8 cellular contexts compared by ENCODE assay signal in the genomic region with DNA sequence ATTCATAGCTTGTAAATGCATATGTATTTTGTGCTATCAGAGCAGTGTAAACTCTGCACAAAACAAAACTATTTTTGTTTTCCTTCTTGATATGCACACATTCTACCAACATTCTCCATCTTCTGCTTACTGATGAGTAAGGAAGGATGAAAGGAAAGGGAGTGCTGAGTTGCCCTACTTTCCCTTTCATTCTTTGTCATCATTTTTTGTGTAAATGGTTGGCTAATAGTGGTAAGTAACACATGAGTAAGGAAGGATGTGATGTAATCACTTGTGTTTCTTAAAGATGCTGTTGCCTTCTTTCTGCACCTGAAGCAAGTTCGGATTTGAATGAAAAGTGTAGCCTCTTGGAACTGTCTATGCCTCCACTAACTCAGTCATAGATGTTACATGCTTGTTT. TPM values are rescaled to one million over a fixed set of nuclear protein-coding genes. Genes with fewer than 3 reads are reported as not detected.
DNase-seq lines count a peak whose midpoint lies in the region; ATAC-seq, FAIRE-seq and TF ChIP-seq lines count a peak whose summit lies in the region.

No MANE protein-coding gene starts in this region.

- H3K4me3 ChIP-seq in AG04450 (ENCODE audit: low read depth, low read length) (no peak overlapping the region), mammary epithelial cell (replicated peaks in 1 of 3; ENCODE audit: insufficient read depth in 1 of 3, low read depth in 2 of 3, low read length in 3 of 3) (no peak overlapping the region), GM23338 (no peak overlapping the region)

- FAIRE-seq in HTR-8/SVneo (lab: Jason Lieb, UNC): peak; percentile 4

- H3K79me2 ChIP-seq in mammary epithelial cell (ENCODE audit: insufficient read depth, low read length): peaks cover 20% of the 10 kb centered on the region
- H3K79me2 ChIP-seq in GM23338 (replicated peaks; ENCODE audit: insufficient read depth): peaks cover 82% of the 10 kb centered on the region

- H2AFZ ChIP-seq in mammary epithelial cell (ENCODE audit: low read depth, low read length) (no peak overlapping the region), GM23338 (no peak overlapping the region)

- peaks cover 19% of the 10 kb centered on the region for H3K4me1 ChIP-seq in mammary epithelial cell (ENCODE audit: insufficient read depth, low read length)
- H3K4me1 ChIP-seq in GM23338 (ENCODE audit: insufficient read depth): peaks cover 7% of the 10 kb centered on the region

- H3K4me2 ChIP-seq in mammary epithelial cell (ENCODE audit: insufficient read depth, low read depth, low read length) (no peak overlapping the region), GM23338 (no peak overlapping the region)

- no peak for TF ChIP-seq CTCF in AG04450 (IDR thresholded peaks at IDR 0.05; ENCODE audit: low read depth, low read length)
- TF ChIP-seq CTCF in mammary epithelial cell (conservative IDR thresholded peaks at IDR 0.05 in 1 of 2, IDR thresholded peaks at IDR 0.05 in 1 of 2; ENCODE audit: extremely low read depth in 1 of 2, insufficient read depth in 1 of 2, low read depth in 1 of 2, low read length in 2 of 2): no peak
- TF ChIP-seq CTCF in GM23338 (conservative IDR thresholded peaks at IDR 0.05; ENCODE audit: low read depth in 2 of 2): no peak

- DNase-seq in AG04450 (ENCODE audit: low read depth, low spot score) (peak; percentile 46), HTR-8/SVneo (ENCODE audit: insufficient read length, low spot score) (no peak), mammary epithelial cell (peak; percentile 82), GM23338 (ENCODE audit: low spot score) (no peak), occipital lobe (lab: John Stamatoyannopoulos, UW) (no peak), cardiac septum (ENCODE audit: low spot score) (no peak)
- DNase-seq in NK-92 treated with Interleukin-12 subunit alpha and Interleukin-12 subunit beta, amount 100 ng/mL, for 24 hours (lab: John Stamatoyannopoulos, UW): no peak

- no peak overlapping the region for H3K4me3 Mint-ChIP-seq in GM23338

- WGBS in mammary epithelial cell (ENCODE audit: low coverage, missing lambda C conversion rate): 80% methylated on average over 1 of the region's 1 CpG

- no peaks in the 10 kb centered on the region for H3F3A ChIP-seq in GM23338 (replicated peaks; ENCODE audit: low read depth)

- H3K27ac ChIP-seq in AG04450 (ENCODE audit: low read depth, low read length) (no peak overlapping the region), mammary epithelial cell (ENCODE audit: insufficient read depth, low read depth, low read length) (no peak overlapping the region), GM23338 (ENCODE audit: low read depth) (no peak overlapping the region)

- POLR2A ChIA-PET in AG04450 (lab: Yijun Ruan, JAX): interaction anchor here (0.6 kb wide), 1 partner anchor 159 kb away, joined by 4 read pairs; no protein-coding TSS in a partner anchor

- intact Hi-C loops in mammary epithelial cell (cut with micrococcal nuclease) (no loop called here), cardiac septum (cut with DNase I) (loop anchor here (5.0 to 10.0 kb wide), 2 partner anchors 45 to 557 kb away; no protein-coding TSS in a partner anchor)

- no peaks in the 10 kb centered on the region for H3K36me3 ChIP-seq in mammary epithelial cell (ENCODE audit: insufficient read depth, low read length)
- H3K36me3 ChIP-seq in GM23338 (ENCODE audit: insufficient read depth): no peaks in the 10 kb centered on the region; the same call in 1 of the 2 replicates

- dilution Hi-C loops in mammary epithelial cell (cut with HindIII; ENCODE audit: low sequenced_read_pairs): no loop called here

- no peaks in the 10 kb centered on the region for H3K9me3 ChIP-seq in AG04450 (ENCODE audit: control insufficient read depth, insufficient read depth, low read length)
- no peaks in the 10 kb centered on the region for H3K9me3 ChIP-seq in mammary epithelial cell (replicated peaks; ENCODE audit: insufficient read depth, low read length)

- ATAC-seq in GM18909 (IDR thresholded peaks at IDR 0.05; ENCODE audit: poor library complexity, unreplicated experiment) (peak; percentile 33), GM23338 (no peak)

- H3K27ac Mint-ChIP-seq in GM23338: no peak overlapping the region

- H3K27me3 ChIP-seq in AG04450 (ENCODE audit: control insufficient read depth, insufficient read depth, low read length) (no peaks in the 10 kb centered on the region), mammary epithelial cell (ENCODE audit: insufficient read depth, low read length) (no peaks in the 10 kb centered on the region), GM23338 (ENCODE audit: insufficient read depth) (no peaks in the 10 kb centered on the region)

- H4K20me1 ChIP-seq in mammary epithelial cell (ENCODE audit: insufficient read depth, low read length): no peaks in the 10 kb centered on the region
- no peaks in the 10 kb centered on the region for H4K20me1 ChIP-seq in GM23338 (replicated peaks; ENCODE audit: insufficient read depth)

- H3K9me2 ChIP-seq in GM23338 (ENCODE audit: insufficient read depth): no peaks in the 10 kb centered on the region

- no peaks in the 10 kb centered on the region for H3K9me3 Mint-ChIP-seq in GM23338

- H3K4me1 Mint-ChIP-seq in GM23338: peaks cover 18% of the 10 kb centered on the region

- CTCF ChIA-PET in AG04450 (lab: Charles Lee): no interaction called here
- CTCF ChIA-PET in mammary epithelial cell (lab: Charles Lee; ENCODE audit: low non-redundant PET): no interaction called here

- peaks cover 5% of the 10 kb centered on the region for H3K27me3 Mint-ChIP-seq in GM23338 (ENCODE audit: insufficient read depth, low read depth, poor library complexity)

- peaks cover 24% of the 10 kb centered on the region for H3K36me3 Mint-ChIP-seq in GM23338 (ENCODE audit: low read depth)

- in situ Hi-C loops in mammary epithelial cell (cut with MboI; ENCODE audit: low sequenced_read_pairs in 2 of 2): no loop called here

- no TSS peak for BruUV-seq in mammary epithelial cell (replicated peaks; lab: Mats Ljungman, UMichigan)

- H3K9ac ChIP-seq in mammary epithelial cell (ENCODE audit: insufficient read depth, low read length): no peak overlapping the region

TF ChIP-seq in GM23338, 12 proteins besides CTCF, POLR2A, EP300 and RAD21 (continues in another document):
- no peak for TF ChIP-seq CREB1 (CRISPR knock-in tag; IDR thresholded peaks at IDR 0.05; ENCODE audit: low read depth)
- TF ChIP-seq STAT1 (IDR thresholded peaks at IDR 0.05; ENCODE audit: unreplicated experiment): no peak
- TF ChIP-seq EZH2phosphoT487 (IDR thresholded peaks at IDR 0.05; ENCODE audit: unreplicated experiment): no peak
- no peak for TF ChIP-seq JUNB (IDR thresholded peaks at IDR 0.05; ENCODE audit: unreplicated experiment)
- TF ChIP-seq POLR2AphosphoS5 (IDR thresholded peaks at IDR 0.05; ENCODE audit: low read depth): no peak
- TF ChIP-seq, protein P1, sequence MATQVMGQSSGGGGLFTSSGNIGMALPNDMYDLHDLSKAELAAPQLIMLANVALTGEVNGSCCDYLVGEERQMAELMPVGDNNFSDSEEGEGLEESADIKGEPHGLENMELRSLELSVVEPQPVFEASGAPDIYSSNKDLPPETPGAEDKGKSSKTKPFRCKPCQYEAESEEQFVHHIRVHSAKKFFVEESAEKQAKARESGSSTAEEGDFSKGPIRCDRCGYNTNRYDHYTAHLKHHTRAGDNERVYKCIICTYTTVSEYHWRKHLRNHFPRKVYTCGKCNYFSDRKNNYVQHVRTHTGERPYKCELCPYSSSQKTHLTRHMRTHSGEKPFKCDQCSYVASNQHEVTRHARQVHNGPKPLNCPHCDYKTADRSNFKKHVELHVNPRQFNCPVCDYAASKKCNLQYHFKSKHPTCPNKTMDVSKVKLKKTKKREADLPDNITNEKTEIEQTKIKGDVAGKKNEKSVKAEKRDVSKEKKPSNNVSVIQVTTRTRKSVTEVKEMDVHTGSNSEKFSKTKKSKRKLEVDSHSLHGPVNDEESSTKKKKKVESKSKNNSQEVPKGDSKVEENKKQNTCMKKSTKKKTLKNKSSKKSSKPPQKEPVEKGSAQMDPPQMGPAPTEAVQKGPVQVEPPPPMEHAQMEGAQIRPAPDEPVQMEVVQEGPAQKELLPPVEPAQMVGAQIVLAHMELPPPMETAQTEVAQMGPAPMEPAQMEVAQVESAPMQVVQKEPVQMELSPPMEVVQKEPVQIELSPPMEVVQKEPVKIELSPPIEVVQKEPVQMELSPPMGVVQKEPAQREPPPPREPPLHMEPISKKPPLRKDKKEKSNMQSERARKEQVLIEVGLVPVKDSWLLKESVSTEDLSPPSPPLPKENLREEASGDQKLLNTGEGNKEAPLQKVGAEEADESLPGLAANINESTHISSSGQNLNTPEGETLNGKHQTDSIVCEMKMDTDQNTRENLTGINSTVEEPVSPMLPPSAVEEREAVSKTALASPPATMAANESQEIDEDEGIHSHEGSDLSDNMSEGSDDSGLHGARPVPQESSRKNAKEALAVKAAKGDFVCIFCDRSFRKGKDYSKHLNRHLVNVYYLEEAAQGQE (IDR thresholded peaks at IDR 0.05; ENCODE audit: unreplicated experiment): no peak
- TF ChIP-seq ZNF331 (CRISPR knock-in tag; IDR thresholded peaks at IDR 0.05; ENCODE audit: low read depth): no peak

RNA-seq across cellular contexts. Expression of gene REV3L, which starts 4.6 kb away (rescaled TPM):
- 26.2 and 38.4 TPM in 2 replicates for polyA plus RNA-seq in AG04450 (2011; rRNA removed)
- polyA minus RNA-seq in AG04450 (2011; rRNA and poly(A)+ RNA removed): 31.9 and 56.9 TPM in 2 replicates
- 10 to 100 TPM; 16.7 to 32.8 TPM for total RNA-seq in mammary epithelial cell
- 6.1 TPM for polyA plus RNA-seq in mammary epithelial cell
- polyA minus RNA-seq in mammary epithelial cell: 36.3 TPM
- total RNA-seq in GM23338 (2014; rRNA removed; shearing (Covaris generic)): 13.1 and 26.1 TPM in 2 replicates
- 6.9 and 8.3 TPM in 2 replicates for polyA plus RNA-seq in GM23338 (2016; fragmentation: Nextera tagmentation; extraction: Ambion mirVana)
- total RNA-seq in occipital lobe: 101 TPM
- 17.8 TPM for total RNA-seq in cardiac septum

Comparison
In these comparisons a context has a peak if more than half of its experiments do, and no peak if none do; other contexts are left out.
1. DNase-seq: peak in AG04450 (single experiment) and mammary epithelial cell (single experiment); none in HTR-8/SVneo (single experiment), NK-92 treated with Interleukin-12 subunit alpha and Interleukin-12 subunit beta, amount 100 ng/mL, for 24 hours (single experiment), GM23338 (single experiment), occipital lobe (single experiment) and cardiac septum (single experiment).